ENCODE assay signal across 23 cellular contexts in genomic region chr1:35223109-35223630, GRCh38. TPM values are rescaled to one million over a fixed set of nuclear protein-coding genes. Genes with fewer than 3 reads are reported as not detected.
DNase-seq lines count a peak whose midpoint lies in the region; ATAC-seq and TF ChIP-seq lines count a peak whose summit lies in the region.
"Had no signal": no experiment of that assay in that cellular context is flagged by ENCODE, and none has a peak within 500 bp of the region (broad histone marks: within the 10 kb centered on the region; RNA-seq: fewer than 3 reads in every experiment).

No MANE protein-coding gene starts in this region.

- peaks cover 5% of the 10 kb centered on the region for H3K27me3 Mint-ChIP-seq in brain
- H3K27me3 Mint-ChIP-seq in natural killer cell (ENCODE audit: low read depth in 2 of 2), result peaks cover 0 to 2% of the 10 kb centered on the region in 2 donors
- peaks cover 0 to 5% of the 10 kb centered on the region in 2 donors for H3K27me3 Mint-ChIP-seq in CD8-positive, alpha-beta memory T cell
- H3K27me3 Mint-ChIP-seq: memory B cell; stimulated activated naive CD8-positive, alpha-beta T cell treated with anti-CD3 and anti-CD28 coated beads, Interleukin-15, amount 100 ng/mL, for 72 hours had no signal

- H3K9ac ChIP-seq in muscle layer of colon (ENCODE audit: low read length), result no peak overlapping the region

- DNase-seq in left cardiac atrium (no peak), right atrium auricular region (ENCODE audit: low spot score) (no peak), natural killer cell (no peak)
- no peak for DNase-seq in CD8-positive, alpha-beta memory T cell
- DNase-seq in activated T-cell treated with anti-CD3 and anti-CD28 coated beads, Interleukin-2, amount 50 U/mL, for 1 hour, result no peak
- DNase-seq: 8988T; activated CD4-positive, alpha-beta T cell treated with anti-CD3 and anti-CD28 coated beads for 48 hours; activated naive CD4-positive, alpha-beta T cell treated with anti-CD3 and anti-CD28 coated beads for 36 hours; dermis blood vessel endothelial cell; DND-41; GOT3; head of caudate nucleus; naive thymus-derived CD4-positive, alpha-beta T cell; NCI-H2171 treated with DMSO at 0.1 percent for 48 hours; NCI-H526; stimulated activated naive CD8-positive, alpha-beta T cell treated with anti-CD3 and anti-CD28 coated beads, Interleukin-15, amount 100 ng/mL, for 72 hours; T-helper 2 cell; tibial artery had no signal

- no peaks in the 10 kb centered on the region for H3K36me3 Mint-ChIP-seq in brain
- H3K36me3 Mint-ChIP-seq in natural killer cell, result no peaks in the 10 kb centered on the region
- peaks cover 0 to 5% (median 0%) of the 10 kb centered on the region in 3 donors for H3K36me3 Mint-ChIP-seq in CD8-positive, alpha-beta memory T cell
- H3K36me3 Mint-ChIP-seq: memory B cell; naive thymus-derived CD4-positive, alpha-beta T cell had no signal

- POLR2A ChIA-PET in CD8-positive, alpha-beta memory T cell (lab: Charles Lee), result interaction anchor here (0.7 kb wide), 1 partner anchor 325 kb away, joined by 8 read pairs; no protein-coding TSS in a partner anchor

- intact Hi-C loops in left cardiac atrium (cut with DNase I) (no loop called here), natural killer cell (cut with micrococcal nuclease) (no loop called here)

- no peaks in the 10 kb centered on the region for H3K4me1 ChIP-seq in right atrium auricular region
- peaks cover 4% of the 10 kb centered on the region for H3K4me1 ChIP-seq in muscle layer of colon (ENCODE audit: insufficient read depth, low read length)
- no peaks in the 10 kb centered on the region for H3K4me1 ChIP-seq in CD8-positive, alpha-beta memory T cell (ENCODE audit: insufficient read depth, low read length)
- H3K4me1 ChIP-seq: SJSA1, tibial artery had no signal

- H3K27me3 ChIP-seq in right atrium auricular region, result no peaks in the 10 kb centered on the region
- no peaks in the 10 kb centered on the region for H3K27me3 ChIP-seq in muscle layer of colon (ENCODE audit: control insufficient read depth in 1 of 2, insufficient read depth in 2 of 2, low read length in 2 of 2)
- H3K27me3 ChIP-seq in CD8-positive, alpha-beta memory T cell (ENCODE audit: insufficient read depth, low read length, poor library complexity, severe bottlenecking), result no peaks in the 10 kb centered on the region
- H3K27me3 ChIP-seq: SJSA1, tibial artery had no signal

- H3K27ac ChIP-seq in right atrium auricular region, result no peak overlapping the region
- peak overlapping the region; percentile 10 for H3K27ac ChIP-seq in muscle layer of colon (ENCODE audit: low read depth, low read length)
- no peak overlapping the region for H3K27ac ChIP-seq in CD8-positive, alpha-beta memory T cell (ENCODE audit: low read depth, low read length)
- H3K27ac ChIP-seq: SJSA1, tibial artery had no signal

- H3K36me3 ChIP-seq in right atrium auricular region (no peaks in the 10 kb centered on the region), muscle layer of colon (ENCODE audit: insufficient read depth, low read length) (no peaks in the 10 kb centered on the region)
- H3K36me3 ChIP-seq in CD8-positive, alpha-beta memory T cell (ENCODE audit: insufficient read depth, low read length), result no peaks in the 10 kb centered on the region
- H3K36me3 ChIP-seq: SJSA1, tibial artery had no signal

- H3K4me1 Mint-ChIP-seq in brain, result peaks cover 19% of the 10 kb centered on the region
- H3K4me1 Mint-ChIP-seq in natural killer cell, result peaks cover 0 to 4% of the 10 kb centered on the region in 2 donors
- no peaks in the 10 kb centered on the region for H3K4me1 Mint-ChIP-seq in CD8-positive, alpha-beta memory T cell
- H3K4me1 Mint-ChIP-seq: memory B cell; stimulated activated naive CD8-positive, alpha-beta T cell treated with anti-CD3 and anti-CD28 coated beads, Interleukin-15, amount 100 ng/mL, for 72 hours had no signal

- H3K4me3 ChIP-seq in right atrium auricular region (no peak overlapping the region), muscle layer of colon (ENCODE audit: low read depth in 1 of 2, low read length in 2 of 2) (no peak overlapping the region)
- H3K4me3 ChIP-seq in CD8-positive, alpha-beta memory T cell (ENCODE audit: low read length), result no peak overlapping the region
- H3K4me3 ChIP-seq: SJSA1, tibial artery had no signal

- H3K9me3 Mint-ChIP-seq in brain (no peaks in the 10 kb centered on the region), natural killer cell (no peaks in the 10 kb centered on the region)
- no peaks in the 10 kb centered on the region for H3K9me3 Mint-ChIP-seq in CD8-positive, alpha-beta memory T cell
- H3K9me3 Mint-ChIP-seq: activated naive CD4-positive, alpha-beta T cell treated with anti-CD3 and anti-CD28 coated beads for 36 hours; memory B cell; naive thymus-derived CD4-positive, alpha-beta T cell; stimulated activated naive CD8-positive, alpha-beta T cell treated with anti-CD3 and anti-CD28 coated beads, Interleukin-15, amount 100 ng/mL, for 72 hours had no signal

- TF ChIP-seq CTCF in right atrium auricular region (IDR thresholded peaks at IDR 0.05), result no peak
- TF ChIP-seq CTCF in brain (conservative IDR thresholded peaks at IDR 0.05), result no peak
- no peak for TF ChIP-seq CTCF in natural killer cell (IDR thresholded peaks at IDR 0.05)

- H3K4me3 Mint-ChIP-seq in brain, result no peak overlapping the region
- no peak overlapping the region for H3K4me3 Mint-ChIP-seq in natural killer cell
- H3K4me3 Mint-ChIP-seq in CD8-positive, alpha-beta memory T cell, result no peak overlapping the region
- H3K4me3 Mint-ChIP-seq: activated naive CD4-positive, alpha-beta T cell treated with anti-CD3 and anti-CD28 coated beads for 36 hours; memory B cell; naive thymus-derived CD4-positive, alpha-beta T cell; stimulated activated naive CD8-positive, alpha-beta T cell treated with anti-CD3 and anti-CD28 coated beads, Interleukin-15, amount 100 ng/mL, for 72 hours had no signal

- H3K9me3 ChIP-seq in right atrium auricular region, result no peaks in the 10 kb centered on the region
- no peaks in the 10 kb centered on the region for H3K9me3 ChIP-seq in muscle layer of colon (ENCODE audit: low read length)
- H3K9me3 ChIP-seq in CD8-positive, alpha-beta memory T cell (ENCODE audit: low read length), result no peaks in the 10 kb centered on the region
- H3K9me3 ChIP-seq: SJSA1, tibial artery had no signal

- CTCF ChIA-PET in CD8-positive, alpha-beta memory T cell (lab: Charles Lee), result no interaction called here

- peak overlapping the region in 4 of 5 experiments; percentile 23 to 77 (median 51) for H3K27ac Mint-ChIP-seq in brain
- no peak overlapping the region for H3K27ac Mint-ChIP-seq in natural killer cell
- no peak overlapping the region for H3K27ac Mint-ChIP-seq in CD8-positive, alpha-beta memory T cell
- H3K27ac Mint-ChIP-seq: activated naive CD4-positive, alpha-beta T cell treated with anti-CD3 and anti-CD28 coated beads for 36 hours; memory B cell; naive thymus-derived CD4-positive, alpha-beta T cell; stimulated activated naive CD8-positive, alpha-beta T cell treated with anti-CD3 and anti-CD28 coated beads, Interleukin-15, amount 100 ng/mL, for 72 hours had no signal

- peak; percentile 27 to 35 for ATAC-seq in left cardiac atrium
- ATAC-seq in natural killer cell, result no peak
- no peak for ATAC-seq in HG03280 (IDR thresholded peaks at IDR 0.05; ENCODE audit: unreplicated experiment)
- ATAC-seq: naive thymus-derived CD4-positive, alpha-beta T cell; stimulated activated naive CD8-positive, alpha-beta T cell treated with anti-CD3 and anti-CD28 coated beads, Interleukin-15, amount 100 ng/mL, for 72 hours had no signal

RNA-seq across cellular contexts. Expression of gene SFPQ, which starts 30.2 kb away (rescaled TPM):
- total RNA-seq in left cardiac atrium (100 to 1,000 TPM in 1 of 2 donors, 10 to 100 TPM in 1; 84.1 to 129 TPM), right atrium auricular region (10 to 100 TPM; 52.0 to 80.8 TPM), natural killer cell (100 to 1,000 TPM; 492 to 594 (median 558) TPM)
- polyA plus RNA-seq in brain (ENCODE audit: insufficient read depth, low read depth, low replicate concordance), result 201 TPM
- 100 to 1,000 TPM; 349 to 360 TPM for total RNA-seq in CD8-positive, alpha-beta memory T cell
- 168 TPM for polyA plus RNA-seq in CD8-positive, alpha-beta memory T cell

RNA-seq across cellular contexts. Expression of gene ZMYM4, which starts 45.3 kb away (rescaled TPM):
- total RNA-seq in left cardiac atrium (10 to 100 TPM; 34.2 to 41.6 TPM), right atrium auricular region (10 to 100 TPM; 20.2 to 21.1 TPM), natural killer cell (10 to 100 TPM; 41.0 to 48.0 (median 45.8) TPM)
- polyA plus RNA-seq in brain (ENCODE audit: insufficient read depth, low read depth, low replicate concordance), result 13.8 TPM
- total RNA-seq in CD8-positive, alpha-beta memory T cell, result 10 to 100 TPM; 25.5 to 30.9 TPM
- 26.2 TPM for polyA plus RNA-seq in CD8-positive, alpha-beta memory T cell

Comparison
In these comparisons a context has a peak if more than half of its experiments do, and no peak if none do; other contexts are left out.
1. ATAC-seq: peak in left cardiac atrium (2 of 2); none in natural killer cell (0 of 3) and HG03280 (single experiment).
2. H3K27ac Mint-ChIP-seq: peak in brain (4 of 5); none in natural killer cell (0 of 2) and CD8-positive, alpha-beta memory T cell (0 of 8).